Comparison of ENCODE assay signal across 8 cellular contexts in genomic region chr19:11693505-11694499, GRCh38. TPM values are rescaled to one million over a fixed set of nuclear protein-coding genes. Genes with fewer than 3 reads are reported as not detected.
DNase-seq lines count a peak whose midpoint lies in the region; ATAC-seq and TF ChIP-seq lines count a peak whose summit lies in the region.

No MANE protein-coding gene starts in this region.

- H3K9me2 ChIP-seq in OCI-LY1 (ENCODE audit: low read depth, low read length) = no peaks in the 10 kb centered on the region

- H3K4me1 ChIP-seq in OCI-LY1 (ENCODE audit: insufficient read depth, low read length, severe bottlenecking) (peaks cover 10% of the 10 kb centered on the region), colonic mucosa (no peaks in the 10 kb centered on the region), mucosa of rectum (ENCODE audit: control insufficient read depth in 2 of 2, insufficient read depth in 2 of 2, low read length in 2 of 2) (peaks cover 6 to 12% of the 10 kb centered on the region in 2 donors)

- H3F3A ChIP-seq in OCI-LY1 (ENCODE audit: insufficient read depth, low read length) = no peaks in the 10 kb centered on the region

- no peak for ATAC-seq in GM18867 (IDR thresholded peaks at IDR 0.05; ENCODE audit: unreplicated experiment)

- no peak overlapping the region for H3K27ac ChIP-seq in OCI-LY1 (ENCODE audit: low read depth, low read length, poor library complexity, severe bottlenecking)
- H3K27ac ChIP-seq in colonic mucosa = no peak overlapping the region
- peak overlapping the region in 1 of 2 donors; percentile 60 for H3K27ac ChIP-seq in mucosa of rectum (ENCODE audit: low read depth in 2 of 2, low read length in 2 of 2)

- DNase-seq in AG09309 (ENCODE audit: low read depth) (peak; percentile 54), colonic mucosa (peak; percentile 26), mucosa of gallbladder (ENCODE audit: low spot score) (no peak)
- no peak for DNase-seq in activated effector memory CD4-positive, alpha-beta T cell treated with anti-CD3 and anti-CD28 coated beads, Interleukin-2, amount 50 U/mL, for 16 hours

- H4K20me1 ChIP-seq in OCI-LY1 (ENCODE audit: insufficient read depth, low read length) = no peaks in the 10 kb centered on the region

- intact Hi-C loops in colonic mucosa (cut with DNase I) = no loop called here

- H3K9ac ChIP-seq in OCI-LY1 (ENCODE audit: low read length) (peak overlapping the region; percentile 58; the same call in 1 of the 2 replicates), colonic mucosa (ENCODE audit: low read depth in 2 of 2, low read length in 2 of 2) (peak overlapping the region; percentile 4 to 84), mucosa of rectum (ENCODE audit: low read depth in 1 of 2, low read length in 2 of 2) (peak overlapping the region; percentile 60 to 77)

- H3K36me3 ChIP-seq in OCI-LY1 (ENCODE audit: insufficient read depth, low read length) (no peaks in the 10 kb centered on the region), colonic mucosa (no peaks in the 10 kb centered on the region), mucosa of rectum (ENCODE audit: control insufficient read depth in 2 of 2, insufficient read depth in 2 of 2, low read length in 2 of 2) (no peaks in the 10 kb centered on the region)

- TF ChIP-seq CTCF in AG09309 (IDR thresholded peaks at IDR 0.05; ENCODE audit: control insufficient read depth, insufficient read depth, low read depth, low read length, missing control alignments) (peak; percentile 17), GM12875 (IDR thresholded peaks at IDR 0.05; ENCODE audit: borderline replicate concordance, insufficient read depth, low read depth, low read length) (no peak), OCI-LY1 (IDR thresholded peaks at IDR 0.05; ENCODE audit: low read length) (no peak), colonic mucosa (IDR thresholded peaks at IDR 0.05) (peak; percentile 13)

- H3K27me3 ChIP-seq in OCI-LY1 (ENCODE audit: insufficient read depth, low read length) = no peaks in the 10 kb centered on the region
- H3K27me3 ChIP-seq in colonic mucosa = no peaks in the 10 kb centered on the region
- H3K27me3 ChIP-seq in mucosa of rectum (ENCODE audit: control insufficient read depth in 2 of 2, insufficient read depth in 2 of 2, low read length in 2 of 2) = no peaks in the 10 kb centered on the region

- no peak overlapping the region for H2AFZ ChIP-seq in OCI-LY1 (ENCODE audit: low read length)

- no peaks in the 10 kb centered on the region for H3K79me2 ChIP-seq in OCI-LY1 (ENCODE audit: insufficient read depth, low read length)

- no peaks in the 10 kb centered on the region for H3K9me3 ChIP-seq in OCI-LY1 (ENCODE audit: low read length)
- H3K9me3 ChIP-seq in colonic mucosa = no peaks in the 10 kb centered on the region
- no peaks in the 10 kb centered on the region for H3K9me3 ChIP-seq in mucosa of rectum (ENCODE audit: control insufficient read depth in 2 of 2, low read length in 2 of 2)

- peak overlapping the region; percentile 64 for H3K4me3 ChIP-seq in AG09309 (ENCODE audit: control insufficient read depth, low read depth, low read length)
- H3K4me3 ChIP-seq in GM12875 (ENCODE audit: low read depth, low read length) = peak overlapping the region; percentile 59
- peak overlapping the region; percentile 63 for H3K4me3 ChIP-seq in OCI-LY1 (ENCODE audit: low read depth, low read length, poor library complexity, severe bottlenecking)
- peak overlapping the region; percentile 85 for H3K4me3 ChIP-seq in colonic mucosa
- H3K4me3 ChIP-seq in mucosa of rectum (ENCODE audit: low read length in 2 of 2) = peak overlapping the region; percentile 72 to 81

- peak overlapping the region; percentile 84 for H3K4me2 ChIP-seq in OCI-LY1 (ENCODE audit: low read length)

RNA-seq across cellular contexts. Expression of gene ZNF823, which starts 44.9 kb away (rescaled TPM):
- 10 to 100 TPM; 10.7 to 13.1 TPM for total RNA-seq in colonic mucosa
- 8.7 TPM for total RNA-seq in mucosa of gallbladder

Comparison
In these comparisons a context has a peak if more than half of its experiments do, and no peak if none do; other contexts are left out.
1. DNase-seq: peak in AG09309 (single experiment) and colonic mucosa (single experiment); none in mucosa of gallbladder (single experiment) and activated effector memory CD4-positive, alpha-beta T cell treated with anti-CD3 and anti-CD28 coated beads, Interleukin-2, amount 50 U/mL, for 16 hours (single experiment).
2. CTCF ChIP-seq: peak in AG09309 (single experiment) and colonic mucosa (single experiment); none in GM12875 (single experiment) and OCI-LY1 (single experiment).
3. Peak in every context shown above with its lines, with median percentiles within 50 percentile points of each other: H3K4me3 ChIP-seq and H3K9ac ChIP-seq.